Comparison of ENCODE assay signal across 8 cellular contexts in genomic region chr3:52053307-52054304, GRCh38. TPM values are rescaled to one million over a fixed set of nuclear protein-coding genes. Genes with fewer than 3 reads are reported as not detected.
DNase-seq lines count a peak whose midpoint lies in the region; ATAC-seq and TF ChIP-seq lines count a peak whose summit lies in the region.

No MANE protein-coding gene starts in this region.

- TF ChIP-seq CTCF in AG04450 (IDR thresholded peaks at IDR 0.05; ENCODE audit: low read depth, low read length): peak; percentile 27; the same call in 1 of the 2 replicates

- H3K27ac ChIP-seq in AG04450 (ENCODE audit: low read depth, low read length): peak overlapping the region; percentile 83

- no peaks in the 10 kb centered on the region for H3K27me3 ChIP-seq in AG04450 (ENCODE audit: control insufficient read depth, insufficient read depth, low read length)

- POLR2A ChIA-PET in AG04450 (lab: Yijun Ruan, JAX): interaction anchor here (1.1 to 1.5 kb wide), 2 partner anchors 58 to 62 kb away, joined by 4 to 8 read pairs; partner anchors contain the start of gene RPL29

- no peak for TF ChIP-seq EP300 in Ishikawa (IDR thresholded peaks at IDR 0.05; ENCODE audit: borderline replicate concordance)

- H3K4me3 ChIP-seq in AG04450 (ENCODE audit: low read depth, low read length) (peak overlapping the region; percentile 88), skeletal muscle cell (ENCODE audit: low read depth, low read length) (peak overlapping the region; percentile 29)

- ATAC-seq in GM19455 (IDR thresholded peaks at IDR 0.05; ENCODE audit: unreplicated experiment): no peak

- DNase-seq in AG04450 (ENCODE audit: low read depth, low spot score): no peak
- DNase-seq in activated T-helper 1 cell treated with Interleukin-2 at 50 U/mL for 16 hours (ENCODE audit: low read depth): peak; percentile 15
- peak; percentile 72 for DNase-seq in globus pallidus (ENCODE audit: low spot score)
- DNase-seq in skeletal muscle cell (ENCODE audit: low read depth): no peak
- no peak for DNase-seq in SHP77 treated with DMSO at 0.1 percent for 48 hours (lab: John Stamatoyannopoulos, UW)
- DNase-seq in NCI-H1694 treated with DMSO at 0.1 percent for 48 hours (lab: John Stamatoyannopoulos, UW): no peak

- no peaks in the 10 kb centered on the region; the same call in 1 of the 2 replicates for H3K9me3 ChIP-seq in AG04450 (ENCODE audit: control insufficient read depth, insufficient read depth, low read length)

- TF ChIP-seq RAD21 in Ishikawa (IDR thresholded peaks at IDR 0.05; ENCODE audit: low read depth): peak; percentile 35; the same call in 1 of the 2 replicates

- CTCF ChIA-PET in AG04450 (lab: Charles Lee): interaction anchor here (0.5 to 2.8 kb wide), 10 partner anchors 17 to 91 kb away, joined by 3 to 23 read pairs (median 6); no protein-coding TSS in a partner anchor

TF ChIP-seq in Ishikawa, 13 proteins besides CTCF, POLR2A, EP300 and RAD21:
- no peak for TF ChIP-seq CREB1 (IDR thresholded peaks at IDR 0.05; ENCODE audit: low read depth)
- TF ChIP-seq, protein P1, sequence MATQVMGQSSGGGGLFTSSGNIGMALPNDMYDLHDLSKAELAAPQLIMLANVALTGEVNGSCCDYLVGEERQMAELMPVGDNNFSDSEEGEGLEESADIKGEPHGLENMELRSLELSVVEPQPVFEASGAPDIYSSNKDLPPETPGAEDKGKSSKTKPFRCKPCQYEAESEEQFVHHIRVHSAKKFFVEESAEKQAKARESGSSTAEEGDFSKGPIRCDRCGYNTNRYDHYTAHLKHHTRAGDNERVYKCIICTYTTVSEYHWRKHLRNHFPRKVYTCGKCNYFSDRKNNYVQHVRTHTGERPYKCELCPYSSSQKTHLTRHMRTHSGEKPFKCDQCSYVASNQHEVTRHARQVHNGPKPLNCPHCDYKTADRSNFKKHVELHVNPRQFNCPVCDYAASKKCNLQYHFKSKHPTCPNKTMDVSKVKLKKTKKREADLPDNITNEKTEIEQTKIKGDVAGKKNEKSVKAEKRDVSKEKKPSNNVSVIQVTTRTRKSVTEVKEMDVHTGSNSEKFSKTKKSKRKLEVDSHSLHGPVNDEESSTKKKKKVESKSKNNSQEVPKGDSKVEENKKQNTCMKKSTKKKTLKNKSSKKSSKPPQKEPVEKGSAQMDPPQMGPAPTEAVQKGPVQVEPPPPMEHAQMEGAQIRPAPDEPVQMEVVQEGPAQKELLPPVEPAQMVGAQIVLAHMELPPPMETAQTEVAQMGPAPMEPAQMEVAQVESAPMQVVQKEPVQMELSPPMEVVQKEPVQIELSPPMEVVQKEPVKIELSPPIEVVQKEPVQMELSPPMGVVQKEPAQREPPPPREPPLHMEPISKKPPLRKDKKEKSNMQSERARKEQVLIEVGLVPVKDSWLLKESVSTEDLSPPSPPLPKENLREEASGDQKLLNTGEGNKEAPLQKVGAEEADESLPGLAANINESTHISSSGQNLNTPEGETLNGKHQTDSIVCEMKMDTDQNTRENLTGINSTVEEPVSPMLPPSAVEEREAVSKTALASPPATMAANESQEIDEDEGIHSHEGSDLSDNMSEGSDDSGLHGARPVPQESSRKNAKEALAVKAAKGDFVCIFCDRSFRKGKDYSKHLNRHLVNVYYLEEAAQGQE (IDR thresholded peaks at IDR 0.05; ENCODE audit: low read depth): no peak
- TF ChIP-seq, protein P2, sequence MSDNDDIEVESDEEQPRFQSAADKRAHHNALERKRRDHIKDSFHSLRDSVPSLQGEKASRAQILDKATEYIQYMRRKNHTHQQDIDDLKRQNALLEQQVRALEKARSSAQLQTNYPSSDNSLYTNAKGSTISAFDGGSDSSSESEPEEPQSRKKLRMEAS (IDR thresholded peaks at IDR 0.05): no peak
- no peak for TF ChIP-seq YY1 (IDR thresholded peaks at IDR 0.05; ENCODE audit: low read depth)
- no peak for TF ChIP-seq TEAD4 (IDR thresholded peaks at IDR 0.05)
- no peak for TF ChIP-seq EGR1 (IDR thresholded peaks at IDR 0.05)
- TF ChIP-seq TAF1 (IDR thresholded peaks at IDR 0.05; ENCODE audit: low read depth): no peak
- no peak for TF ChIP-seq TCF12 (IDR thresholded peaks at IDR 0.05; ENCODE audit: low read depth)

RNA-seq across cellular contexts. Expression of gene DUSP7, which starts 2.8 kb away (rescaled TPM):
- polyA plus RNA-seq in AG04450 (2011; rRNA removed): 17.8 and 19.9 TPM in 2 replicates
- 36.8 and 44.8 TPM in 2 replicates for polyA minus RNA-seq in AG04450 (2011; rRNA and poly(A)+ RNA removed)

RNA-seq across cellular contexts. Expression of gene RPL29, which starts 57.9 kb away (rescaled TPM):
- polyA plus RNA-seq in AG04450 (2011; rRNA removed): 1,368 and 1,889 TPM in 2 replicates
- polyA minus RNA-seq in AG04450 (2011; rRNA and poly(A)+ RNA removed): 722 and 958 TPM in 2 replicates

Comparison
In these comparisons a context has a peak if more than half of its experiments do, and no peak if none do; other contexts are left out.
1. DNase-seq: peak in activated T-helper 1 cell treated with Interleukin-2 at 50 U/mL for 16 hours (single experiment) and globus pallidus (single experiment); none in AG04450 (single experiment), skeletal muscle cell (single experiment), SHP77 treated with DMSO at 0.1 percent for 48 hours (single experiment) and NCI-H1694 treated with DMSO at 0.1 percent for 48 hours (single experiment).